Comparison of ENCODE assay signal across 17 cellular contexts in the genomic region with DNA sequence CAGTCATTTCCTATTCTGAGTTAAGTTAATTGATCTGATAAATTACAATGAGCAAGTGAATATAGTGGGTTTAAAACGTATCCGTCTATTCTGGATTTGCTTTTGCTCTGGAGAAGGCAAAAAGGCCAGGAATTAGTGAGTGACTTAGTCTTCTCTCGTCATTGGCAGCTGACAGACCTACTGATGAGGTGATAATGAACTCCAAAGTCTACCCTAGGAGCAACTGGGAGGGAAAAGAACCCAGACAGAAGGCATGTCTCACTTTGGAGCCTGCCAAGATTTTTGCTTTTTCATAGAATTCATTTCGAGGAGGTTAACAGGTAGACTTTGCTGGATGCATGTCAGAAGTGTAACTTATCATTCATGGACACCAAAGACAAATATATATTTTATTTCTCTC.
"Had no signal": no experiment of that assay in that cellular context is flagged by ENCODE, and none has a peak within 500 bp of the region (broad histone marks: within the 10 kb centered on the region; RNA-seq: fewer than 3 reads in every experiment).

No MANE protein-coding gene starts in this region.

- DNase-seq: KBM-7, MV-4-11, NCI-H1048, NCI-H1105, NCI-H1417, NCI-H1436 treated with DMSO at 0.1 percent for 48 hours, NCI-H1694, NCI-H187 treated with DMSO at 0.1 percent for 48 hours, NCI-H2029 treated with DMSO at 0.1 percent for 48 hours, NCI-H2171 treated with DMSO at 0.1 percent for 48 hours, NCI-H345, NCI-H446 treated with DMSO at 0.1 percent for 48 hours, NCI-H510A treated with DMSO at 0.1 percent for 48 hours, NCI-H526, SHP77, SK-N-SH had no signal

- H3K4me3 Mint-ChIP-seq: IgD-negative memory B cell had no signal

- H3K36me3 Mint-ChIP-seq: IgD-negative memory B cell had no signal

- H3K27me3 Mint-ChIP-seq: IgD-negative memory B cell had no signal

- H3K9me3 Mint-ChIP-seq: IgD-negative memory B cell had no signal
